1 cellular context compared by ENCODE assay signal in the genomic region with DNA sequence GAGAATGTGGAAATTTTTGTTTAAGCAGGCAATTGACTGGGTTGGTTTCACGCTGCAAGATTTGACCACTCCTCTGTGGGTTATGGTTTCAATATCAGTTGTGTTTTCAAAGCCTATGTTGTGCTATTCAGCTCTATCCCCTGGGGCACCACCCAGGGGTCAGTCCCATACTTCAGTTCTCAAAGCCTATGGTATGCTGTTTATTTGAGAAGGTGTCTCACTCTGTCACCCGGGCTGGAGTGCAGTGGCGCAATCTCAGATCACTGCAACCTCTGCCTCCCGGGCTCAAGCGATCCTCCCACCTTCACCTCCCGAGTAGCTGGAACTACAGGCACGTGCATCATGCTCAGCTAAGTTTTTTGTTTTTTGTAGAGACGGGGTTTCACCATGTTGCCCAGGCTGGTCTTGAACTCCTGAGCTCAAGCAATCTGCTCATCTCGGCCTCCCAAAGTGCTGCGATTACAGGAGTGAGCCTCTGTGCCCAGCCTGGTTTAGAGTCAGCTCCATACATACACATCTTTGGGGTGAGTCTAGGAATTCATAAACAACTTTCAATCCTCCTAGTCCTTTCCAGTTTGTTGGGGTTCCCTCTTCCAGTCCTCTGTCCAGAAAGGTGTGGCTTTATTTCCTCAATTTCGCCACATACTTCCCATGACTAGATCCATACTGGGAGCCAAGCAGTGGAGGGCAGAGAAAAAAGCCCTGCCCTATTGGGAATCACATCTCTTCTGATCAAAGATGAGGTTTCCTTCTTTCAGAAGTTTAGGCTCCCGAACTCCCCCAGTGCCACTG.
TF ChIP-seq lines count a peak whose summit lies in the region.

No MANE protein-coding gene starts in this region.

TF ChIP-seq in SK-N-SH, 30 proteins besides CTCF, POLR2A, EP300 and RAD21 (continued from another document):
- TF ChIP-seq, protein P1, sequence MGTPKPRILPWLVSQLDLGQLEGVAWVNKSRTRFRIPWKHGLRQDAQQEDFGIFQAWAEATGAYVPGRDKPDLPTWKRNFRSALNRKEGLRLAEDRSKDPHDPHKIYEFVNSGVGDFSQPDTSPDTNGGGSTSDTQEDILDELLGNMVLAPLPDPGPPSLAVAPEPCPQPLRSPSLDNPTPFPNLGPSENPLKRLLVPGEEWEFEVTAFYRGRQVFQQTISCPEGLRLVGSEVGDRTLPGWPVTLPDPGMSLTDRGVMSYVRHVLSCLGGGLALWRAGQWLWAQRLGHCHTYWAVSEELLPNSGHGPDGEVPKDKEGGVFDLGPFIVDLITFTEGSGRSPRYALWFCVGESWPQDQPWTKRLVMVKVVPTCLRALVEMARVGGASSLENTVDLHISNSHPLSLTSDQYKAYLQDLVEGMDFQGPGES (IDR thresholded peaks at IDR 0.05; ENCODE audit: low read depth, low read length), result no peak
- TF ChIP-seq FOXJ3 (CRISPR knock-in tag; IDR thresholded peaks at IDR 0.05), result no peak
- TF ChIP-seq, protein P2, sequence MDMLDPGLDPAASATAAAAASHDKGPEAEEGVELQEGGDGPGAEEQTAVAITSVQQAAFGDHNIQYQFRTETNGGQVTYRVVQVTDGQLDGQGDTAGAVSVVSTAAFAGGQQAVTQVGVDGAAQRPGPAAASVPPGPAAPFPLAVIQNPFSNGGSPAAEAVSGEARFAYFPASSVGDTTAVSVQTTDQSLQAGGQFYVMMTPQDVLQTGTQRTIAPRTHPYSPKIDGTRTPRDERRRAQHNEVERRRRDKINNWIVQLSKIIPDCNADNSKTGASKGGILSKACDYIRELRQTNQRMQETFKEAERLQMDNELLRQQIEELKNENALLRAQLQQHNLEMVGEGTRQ (IDR thresholded peaks at IDR 0.05; ENCODE audit: borderline replicate concordance, low read depth, low read length), result no peak
- TF ChIP-seq TAF1 (IDR thresholded peaks at IDR 0.05; ENCODE audit: borderline replicate concordance, low read depth, low read length), result no peak
- no peak for TF ChIP-seq FOXM1 (IDR thresholded peaks at IDR 0.05; ENCODE audit: low read depth)
- no peak for TF ChIP-seq FOSL2 (IDR thresholded peaks at IDR 0.05; ENCODE audit: borderline replicate concordance, low read depth)
- TF ChIP-seq CHD2 (IDR thresholded peaks at IDR 0.05; ENCODE audit: low read length, partially characterized antibody), result no peak
- TF ChIP-seq YY1 (IDR thresholded peaks at IDR 0.05; ENCODE audit: low read depth), result no peak
- TF ChIP-seq POLR2AphosphoS5 (IDR thresholded peaks at IDR 0.05; ENCODE audit: low read depth, low read length), result no peak
- TF ChIP-seq, protein P3, sequence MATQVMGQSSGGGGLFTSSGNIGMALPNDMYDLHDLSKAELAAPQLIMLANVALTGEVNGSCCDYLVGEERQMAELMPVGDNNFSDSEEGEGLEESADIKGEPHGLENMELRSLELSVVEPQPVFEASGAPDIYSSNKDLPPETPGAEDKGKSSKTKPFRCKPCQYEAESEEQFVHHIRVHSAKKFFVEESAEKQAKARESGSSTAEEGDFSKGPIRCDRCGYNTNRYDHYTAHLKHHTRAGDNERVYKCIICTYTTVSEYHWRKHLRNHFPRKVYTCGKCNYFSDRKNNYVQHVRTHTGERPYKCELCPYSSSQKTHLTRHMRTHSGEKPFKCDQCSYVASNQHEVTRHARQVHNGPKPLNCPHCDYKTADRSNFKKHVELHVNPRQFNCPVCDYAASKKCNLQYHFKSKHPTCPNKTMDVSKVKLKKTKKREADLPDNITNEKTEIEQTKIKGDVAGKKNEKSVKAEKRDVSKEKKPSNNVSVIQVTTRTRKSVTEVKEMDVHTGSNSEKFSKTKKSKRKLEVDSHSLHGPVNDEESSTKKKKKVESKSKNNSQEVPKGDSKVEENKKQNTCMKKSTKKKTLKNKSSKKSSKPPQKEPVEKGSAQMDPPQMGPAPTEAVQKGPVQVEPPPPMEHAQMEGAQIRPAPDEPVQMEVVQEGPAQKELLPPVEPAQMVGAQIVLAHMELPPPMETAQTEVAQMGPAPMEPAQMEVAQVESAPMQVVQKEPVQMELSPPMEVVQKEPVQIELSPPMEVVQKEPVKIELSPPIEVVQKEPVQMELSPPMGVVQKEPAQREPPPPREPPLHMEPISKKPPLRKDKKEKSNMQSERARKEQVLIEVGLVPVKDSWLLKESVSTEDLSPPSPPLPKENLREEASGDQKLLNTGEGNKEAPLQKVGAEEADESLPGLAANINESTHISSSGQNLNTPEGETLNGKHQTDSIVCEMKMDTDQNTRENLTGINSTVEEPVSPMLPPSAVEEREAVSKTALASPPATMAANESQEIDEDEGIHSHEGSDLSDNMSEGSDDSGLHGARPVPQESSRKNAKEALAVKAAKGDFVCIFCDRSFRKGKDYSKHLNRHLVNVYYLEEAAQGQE (IDR thresholded peaks at IDR 0.05; ENCODE audit: low read depth, low read length), result no peak
